ENCODE assay signal across 10 cellular contexts in genomic region chr19:51181377-51181912, GRCh38. TPM values are rescaled to one million over a fixed set of nuclear protein-coding genes. Genes with fewer than 3 reads are reported as not detected.
"Had no signal": no experiment of that assay in that cellular context is flagged by ENCODE, and none has a peak within 500 bp of the region (broad histone marks: within the 10 kb centered on the region; RNA-seq: fewer than 3 reads in every experiment).

No MANE protein-coding gene starts in this region.

- H3K9me3 ChIP-seq: body of pancreas, heart left ventricle, prostate gland, tibial nerve had no signal

- H3K4me3 ChIP-seq: body of pancreas, cardiac muscle cell, heart left ventricle, lung, prostate gland, tibial nerve had no signal

- H3K27ac ChIP-seq: body of pancreas, cardiac muscle cell, heart left ventricle, prostate gland, tibial nerve had no signal

- H3K4me1 ChIP-seq: body of pancreas, heart left ventricle, prostate gland, tibial nerve had no signal

- DNase-seq: activated CD4-positive, alpha-beta T cell treated with anti-CD3 and anti-CD28 coated beads, Interleukin-2, amount 50 U/mL, for 4 hours; activated gamma-delta T cell; activated T-cell treated with anti-CD3 and anti-CD28 coated beads for 4 hours; body of pancreas; effector CD4-positive, alpha-beta T cell; heart left ventricle had no signal

- H3K36me3 ChIP-seq: cardiac muscle cell, heart left ventricle, prostate gland, tibial nerve had no signal

- H3K27me3 ChIP-seq: body of pancreas, cardiac muscle cell, tibial nerve had no signal

RNA-seq across cellular contexts. Expression of gene SIGLEC7, which starts 39.3 kb away (rescaled TPM):
- polyA plus RNA-seq: cardiac muscle cell had no signal

RNA-seq across cellular contexts. Expression of gene CD33, which starts 43.4 kb away (rescaled TPM):
- polyA plus RNA-seq: cardiac muscle cell had no signal

RNA-seq across cellular contexts. Expression of gene SIGLEC9, which starts 56.7 kb away (rescaled TPM):
- polyA plus RNA-seq: cardiac muscle cell had no signal
